ENCODE assay signal across 12 cellular contexts in the genomic region with DNA sequence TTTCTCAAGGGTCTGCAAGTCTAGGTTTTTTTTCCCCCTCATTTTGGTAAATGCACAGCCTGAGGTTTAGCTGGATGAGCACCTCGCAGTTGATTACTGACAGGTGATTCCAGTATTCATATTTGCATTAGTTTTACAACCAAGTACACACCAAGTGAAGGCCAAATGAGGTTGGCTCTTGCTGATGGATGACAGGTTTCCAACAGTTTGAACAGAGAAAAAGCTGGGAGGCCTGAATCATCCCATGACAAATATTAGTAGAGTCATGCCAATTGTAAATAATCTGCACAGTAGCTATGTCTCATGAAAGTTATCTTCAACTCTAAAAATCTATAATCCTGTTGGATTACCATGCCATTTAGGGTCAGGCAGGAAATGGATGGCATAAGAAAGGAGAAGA.
DNase-seq lines count a peak whose midpoint lies in the region; ATAC-seq and TF ChIP-seq lines count a peak whose summit lies in the region.
"Had no signal": no experiment of that assay in that cellular context is flagged by ENCODE, and none has a peak within 500 bp of the region (broad histone marks: within the 10 kb centered on the region; RNA-seq: fewer than 3 reads in every experiment).

No MANE protein-coding gene starts in this region.

- H3K27me3 Mint-ChIP-seq in activated naive CD4-positive, alpha-beta T cell treated with anti-CD3 and anti-CD28 coated beads for 36 hours (ENCODE audit: low read depth) = peaks cover 3% of the 10 kb centered on the region

- no peak for TF ChIP-seq CTCF in LNCaP clone FGC (IDR thresholded peaks at IDR 0.05; ENCODE audit: control insufficient read depth, extremely low read depth, insufficient read depth)
- no peak for TF ChIP-seq CTCF in Panc1 (IDR thresholded peaks at IDR 0.05)

- H3K36me3 ChIP-seq in BLaER1 = peaks cover 12% of the 10 kb centered on the region
- no peaks in the 10 kb centered on the region for H3K36me3 ChIP-seq in Panc1 (ENCODE audit: control insufficient read depth, insufficient read depth, low read length)

- H3K9me3 Mint-ChIP-seq in activated naive CD4-positive, alpha-beta T cell treated with anti-CD3 and anti-CD28 coated beads for 36 hours = no peaks in the 10 kb centered on the region

- H3K27me3 ChIP-seq in BLaER1 = no peaks in the 10 kb centered on the region
- no peaks in the 10 kb centered on the region for H3K27me3 ChIP-seq in Panc1 (ENCODE audit: control insufficient read depth, insufficient read depth, low read length)

- H3K27ac ChIP-seq in BLaER1 (0 out of 2 replicates have a peak overlapping the region, but pooled peaks have one; percentile 10), Panc1 (ENCODE audit: low read length) (no peak overlapping the region), epithelial cell of prostate (no peak overlapping the region)

- in situ Hi-C loops in Panc1 (cut with HindIII; ENCODE audit: low pct_unique_long_range_greater_than_20kb, low sequenced_read_pairs) = no loop called here

- H3K9me3 ChIP-seq in BLaER1 (peaks cover 10% of the 10 kb centered on the region), Panc1 (ENCODE audit: control insufficient read depth, insufficient read depth, low read depth, low read length) (no peaks in the 10 kb centered on the region)

- no peaks in the 10 kb centered on the region for H4K20me1 ChIP-seq in BLaER1

- DNase-seq in LNCaP clone FGC (ENCODE audit: low read depth) (peak; percentile 64), Panc1 (ENCODE audit: low read depth, low spot score) (peak; percentile 20), epithelial cell of prostate (ENCODE audit: low read depth, low spot score) (peak; percentile 14), C1 segment of cervical spinal cord (lab: John Stamatoyannopoulos, UW) (no peak), NCI-H146 treated with DMSO at 0.1 percent for 48 hours (lab: John Stamatoyannopoulos, UW; ENCODE audit: unreplicated experiment) (no peak)
- DNase-seq in activated naive CD4-positive, alpha-beta T cell treated with anti-CD3 and anti-CD28 coated beads for 36 hours = no peak
- DNase-seq: Caco-2; CD8-positive, alpha-beta memory T cell; HCEC 1CT had no signal

- BruUV-seq in Panc1 (replicated peaks; lab: Mats Ljungman, UMichigan) = no TSS peak

- H3K36me3 Mint-ChIP-seq in activated naive CD4-positive, alpha-beta T cell treated with anti-CD3 and anti-CD28 coated beads for 36 hours (ENCODE audit: low read depth) = no peaks in the 10 kb centered on the region
- H3K36me3 Mint-ChIP-seq: CD8-positive, alpha-beta memory T cell had no signal

- no peak overlapping the region for H3K9ac ChIP-seq in BLaER1

- no peaks in the 10 kb centered on the region for H3K4me1 Mint-ChIP-seq in activated naive CD4-positive, alpha-beta T cell treated with anti-CD3 and anti-CD28 coated beads for 36 hours (ENCODE audit: low read depth)
- H3K4me1 Mint-ChIP-seq: B cell; CD8-positive, alpha-beta memory T cell had no signal

- H3K4me1 ChIP-seq in BLaER1 (peaks cover 65% of the 10 kb centered on the region), Panc1 (ENCODE audit: control insufficient read depth, insufficient read depth, low read length) (no peaks in the 10 kb centered on the region)
- H3K4me1 ChIP-seq: Caco-2 had no signal

- CTCF ChIA-PET in Panc1 (lab: Charles Lee) = no interaction called here
- CTCF ChIA-PET in activated naive CD4-positive, alpha-beta T cell treated with anti-CD3 and anti-CD28 coated beads for 36 hours (lab: Charles Lee) = no interaction called here

- no peak overlapping the region for H3K27ac Mint-ChIP-seq in activated naive CD4-positive, alpha-beta T cell treated with anti-CD3 and anti-CD28 coated beads for 36 hours
- H3K27ac Mint-ChIP-seq: B cell; CD8-positive, alpha-beta memory T cell had no signal

- H3K4me2 ChIP-seq in BLaER1 = peak overlapping the region; percentile 39

- intact Hi-C loops in Panc1 (cut with micrococcal nuclease; ENCODE audit: unreplicated experiment) = no loop called here
- intact Hi-C loops in activated naive CD4-positive, alpha-beta T cell treated with anti-CD3 and anti-CD28 coated beads for 36 hours (cut with micrococcal nuclease) = no loop called here

- H3K4me3 ChIP-seq in BLaER1 = 0 out of 2 replicates have a peak overlapping the region, but pooled peaks have one; percentile 4
- no peak overlapping the region for H3K4me3 ChIP-seq in LNCaP clone FGC (ENCODE audit: low read depth, low read length)
- H3K4me3 ChIP-seq in Panc1 (ENCODE audit: low read depth in 2 of 2, low read length in 2 of 2) = no peak overlapping the region

- no peak overlapping the region for H3K4me3 Mint-ChIP-seq in activated naive CD4-positive, alpha-beta T cell treated with anti-CD3 and anti-CD28 coated beads for 36 hours
- H3K4me3 Mint-ChIP-seq: B cell; CD8-positive, alpha-beta memory T cell had no signal

- POLR2A ChIA-PET in Panc1 (lab: Charles Lee) = no interaction called here

- no peak for ATAC-seq in Panc1
- ATAC-seq: HepG2 had no signal

Comparison
In these comparisons a context has a peak if more than half of its experiments do, and no peak if none do; other contexts are left out.
1. DNase-seq: peak in LNCaP clone FGC (single experiment), Panc1 (single experiment) and epithelial cell of prostate (single experiment); none in activated naive CD4-positive, alpha-beta T cell treated with anti-CD3 and anti-CD28 coated beads for 36 hours (single experiment), C1 segment of cervical spinal cord (0 of 14) and NCI-H146 treated with DMSO at 0.1 percent for 48 hours (single experiment).